Comparison of ENCODE assay signal across 23 cellular contexts in the genomic region with DNA sequence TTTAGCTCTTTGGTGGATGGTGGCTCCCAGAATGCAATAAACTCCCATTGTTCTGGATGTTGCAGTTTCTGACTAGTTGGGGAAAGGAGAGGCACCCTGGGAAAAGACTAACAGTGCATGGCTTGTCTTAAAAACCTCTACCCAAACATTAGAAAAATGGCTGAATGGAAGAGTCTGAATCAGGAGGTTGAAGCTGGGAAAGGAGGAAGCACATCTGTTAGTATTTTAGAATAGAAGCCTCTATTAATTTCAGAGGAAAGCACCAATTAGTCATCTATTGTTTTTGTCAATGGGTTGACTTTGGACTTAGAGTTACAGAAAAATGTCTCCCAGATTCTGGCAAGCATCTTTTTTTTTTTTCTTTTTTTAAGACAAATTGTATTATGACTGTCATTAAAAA. TPM values are rescaled to one million over a fixed set of nuclear protein-coding genes. Genes with fewer than 3 reads are reported as not detected.
"Had no signal": no experiment of that assay in that cellular context is flagged by ENCODE, and none has a peak within 500 bp of the region (broad histone marks: within the 10 kb centered on the region; RNA-seq: fewer than 3 reads in every experiment).

No MANE protein-coding gene starts in this region.

- ATAC-seq: activated CD8-positive, alpha-beta T cell treated with anti-CD3 and anti-CD28 coated beads for 36 hours; foreskin keratinocyte; natural killer cell had no signal

- H3K36me3 ChIP-seq: ascending aorta, transverse colon, uterus had no signal

- H3K4me1 ChIP-seq: ascending aorta, foreskin keratinocyte, transverse colon, uterus had no signal

- H3K27me3 ChIP-seq: ascending aorta, foreskin keratinocyte, transverse colon, uterus had no signal

- H3K9me3 ChIP-seq: ascending aorta, transverse colon, uterus had no signal

- H3K27ac Mint-ChIP-seq: activated CD8-positive, alpha-beta T cell treated with anti-CD3 and anti-CD28 coated beads for 36 hours; activated naive CD4-positive, alpha-beta T cell treated with anti-CD3 and anti-CD28 coated beads for 36 hours; activated T-cell treated with anti-CD3 and anti-CD28 coated beads, Interleukin-2, amount 50 U/mL, for 24 hours; activated T-helper 2 cell treated with anti-CD3 and anti-CD28 coated beads, Interferon-gamma antibody, Interleukin-2, Interleukin-4, amounts not matched to agents 10 μg/mL and 5 μg/mL and 100 μg/mL, durations not matched to agents 14 hours and 24 hours and 36 hours; natural killer cell had no signal

- H3K36me3 Mint-ChIP-seq: natural killer cell had no signal

- H3K4me3 ChIP-seq: ascending aorta, SK-N-MC, transverse colon, uterus had no signal

- H3K27ac ChIP-seq: ascending aorta, foreskin keratinocyte, SK-N-MC, transverse colon, uterus had no signal

- DNase-seq: activated CD4-positive, alpha-beta T cell treated with anti-CD3 and anti-CD28 coated beads for 48 hours; activated CD4-positive, CD25-positive, alpha-beta regulatory T cell; activated CD8-positive, alpha-beta T cell treated with anti-CD3 and anti-CD28 coated beads for 36 hours; activated naive CD4-positive, alpha-beta T cell treated with anti-CD3 and anti-CD28 coated beads for 36 hours; activated T-cell treated with anti-CD3 and anti-CD28 coated beads, Interleukin-2, amount 50 U/mL, for 24 hours; effector memory CD4-positive, alpha-beta T cell; foreskin keratinocyte; mesenchymal stem cell; natural killer cell; posterior cingulate gyrus; retina; stimulated activated CD4-positive, alpha-beta T cell treated with anti-CD3 and anti-CD28 coated beads, Interleukin-12 subunit alpha, Interleukin-12 subunit beta, amount 100 ng/mL, for 4 hours; stimulated activated CD4-positive, alpha-beta T cell treated with anti-CD3 and anti-CD28 coated beads, Interleukin-1b, Interleukin-23, amount 100 ng/mL, for 48 hours; stimulated activated CD8-positive, alpha-beta memory T cell treated with anti-CD3 and anti-CD28 coated beads, Interleukin-4, amount 100 ng/mL, for 48 hours; stimulated activated naive CD4-positive, alpha-beta T cell; T-helper 1 cell; T-helper 9 cell; transverse colon; uterus had no signal

- H3K9me3 Mint-ChIP-seq: activated CD8-positive, alpha-beta T cell treated with anti-CD3 and anti-CD28 coated beads for 36 hours; activated naive CD4-positive, alpha-beta T cell treated with anti-CD3 and anti-CD28 coated beads for 36 hours; activated T-cell treated with anti-CD3 and anti-CD28 coated beads, Interleukin-2, amount 50 U/mL, for 24 hours; activated T-helper 2 cell treated with anti-CD3 and anti-CD28 coated beads, Interferon-gamma antibody, Interleukin-2, Interleukin-4, amounts not matched to agents 10 μg/mL and 5 μg/mL and 100 μg/mL, durations not matched to agents 14 hours and 24 hours and 36 hours; natural killer cell had no signal

- H3K4me3 Mint-ChIP-seq: activated CD8-positive, alpha-beta T cell treated with anti-CD3 and anti-CD28 coated beads for 36 hours; activated naive CD4-positive, alpha-beta T cell treated with anti-CD3 and anti-CD28 coated beads for 36 hours; activated T-cell treated with anti-CD3 and anti-CD28 coated beads, Interleukin-2, amount 50 U/mL, for 24 hours; natural killer cell had no signal

- H3K4me1 Mint-ChIP-seq: natural killer cell had no signal

RNA-seq across cellular contexts. Expression of gene ELMO1, which starts 56.1 kb away (rescaled TPM):
- total RNA-seq: foreskin keratinocyte had no signal
- polyA plus RNA-seq: fibroblast of lung, foreskin keratinocyte had no signal
